ENCODE assay signal across 8 cellular contexts in genomic region chr19:27714857-27715256, GRCh38.
"Had no signal": no experiment of that assay in that cellular context is flagged by ENCODE, and none has a peak within 500 bp of the region (broad histone marks: within the 10 kb centered on the region; RNA-seq: fewer than 3 reads in every experiment).

No MANE protein-coding gene starts in this region.

- H3K4me1 Mint-ChIP-seq: IgD-negative memory B cell had no signal

- DNase-seq: IMR-90, KBM-7, KG1 had no signal

- H3K4me2 ChIP-seq: KMS-11 had no signal

- H3K27ac ChIP-seq: HL-60, KMS-11 had no signal

- ATAC-seq: HepG2, K562 had no signal

- H3K27ac Mint-ChIP-seq: IgD-negative memory B cell had no signal

- H3K27me3 Mint-ChIP-seq: IgD-negative memory B cell had no signal

- H3K9ac ChIP-seq: KMS-11 had no signal

- H3K4me3 Mint-ChIP-seq: IgD-negative memory B cell had no signal

- H3K4me3 ChIP-seq: K562 had no signal

- H3K36me3 Mint-ChIP-seq: IgD-negative memory B cell had no signal
